ENCODE assay signal across 9 cellular contexts in the genomic region with DNA sequence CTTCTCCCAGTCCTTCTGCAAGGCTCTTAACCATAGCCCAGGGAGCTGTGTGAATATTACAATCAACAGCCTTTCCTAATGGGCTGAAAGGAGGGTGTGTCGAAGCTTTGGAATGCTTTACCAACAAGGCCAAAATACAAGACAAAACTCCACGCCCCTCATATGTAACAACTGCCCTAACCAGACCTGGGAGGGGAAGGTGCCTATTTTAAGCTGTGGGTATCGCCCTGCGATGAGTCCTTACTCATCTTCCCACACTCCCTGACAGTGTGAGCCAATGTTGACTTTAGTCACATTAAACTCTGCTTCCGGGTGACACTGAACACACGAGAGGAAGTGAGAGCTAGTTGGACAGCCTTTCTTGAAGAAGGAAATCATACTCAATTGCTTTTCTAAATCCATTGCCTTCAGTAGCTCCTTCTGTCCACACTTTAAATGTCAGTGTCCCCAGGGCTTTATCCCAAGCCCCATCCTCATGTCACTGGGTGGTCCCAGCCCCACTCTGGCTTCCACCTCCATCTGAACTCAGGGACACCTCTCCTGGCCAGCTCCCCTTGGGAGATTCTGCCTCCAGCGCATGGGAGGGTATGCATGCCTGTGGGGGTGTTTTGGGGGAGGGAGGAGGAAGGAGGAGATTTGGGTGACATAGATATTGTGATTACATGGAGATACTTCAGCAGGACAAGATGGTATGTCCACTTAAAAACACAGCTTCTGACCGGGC. TPM values are rescaled to one million over a fixed set of nuclear protein-coding genes. Genes with fewer than 3 reads are reported as not detected.
DNase-seq lines count a peak whose midpoint lies in the region; ATAC-seq and TF ChIP-seq lines count a peak whose summit lies in the region.
"Had no signal": no experiment of that assay in that cellular context is flagged by ENCODE, and none has a peak within 500 bp of the region (broad histone marks: within the 10 kb centered on the region; RNA-seq: fewer than 3 reads in every experiment).

No MANE protein-coding gene starts in this region.

- no peak overlapping the region for H3K27ac ChIP-seq in right atrium auricular region
- peak overlapping the region; percentile 56 for H3K27ac ChIP-seq in hepatocyte
- H3K27ac ChIP-seq in upper lobe of right lung = no peak overlapping the region
- H3K27ac ChIP-seq in neural progenitor cell = no peak overlapping the region
- no peak overlapping the region for H3K27ac ChIP-seq in effector memory CD4-positive, alpha-beta T cell (ENCODE audit: insufficient read depth, low read length, poor library complexity, severe bottlenecking)

- H3K79me2 ChIP-seq in hepatocyte (no peaks in the 10 kb centered on the region), neural progenitor cell (ENCODE audit: low read depth) (no peaks in the 10 kb centered on the region)

- no peak overlapping the region for H3K27ac Mint-ChIP-seq in neural progenitor cell

- H3K36me3 ChIP-seq in right atrium auricular region (no peaks in the 10 kb centered on the region), hepatocyte (replicated peaks; ENCODE audit: insufficient read depth, low read depth) (no peaks in the 10 kb centered on the region), upper lobe of right lung (no peaks in the 10 kb centered on the region), neural progenitor cell (no peaks in the 10 kb centered on the region)
- H3K36me3 ChIP-seq in effector memory CD4-positive, alpha-beta T cell (ENCODE audit: control insufficient read depth, insufficient read depth, low read length) = no peaks in the 10 kb centered on the region

- ATAC-seq in Right ventricle myocardium superior (ENCODE audit: poor library complexity) (peak; percentile 48), upper lobe of right lung (peak; percentile 92)

- H4K20me1 ChIP-seq in hepatocyte (ENCODE audit: insufficient read depth, poor library complexity, severe bottlenecking) = no peaks in the 10 kb centered on the region
- H4K20me1 ChIP-seq in neural progenitor cell (ENCODE audit: low read depth) = no peaks in the 10 kb centered on the region

- H3K4me1 Mint-ChIP-seq in neural progenitor cell = peaks cover 12% of the 10 kb centered on the region

- H3F3A ChIP-seq in neural progenitor cell (ENCODE audit: low read depth) = no peaks in the 10 kb centered on the region

- H3K4me3 Mint-ChIP-seq in neural progenitor cell = no peak overlapping the region

- H3K27me3 ChIP-seq in right atrium auricular region = no peaks in the 10 kb centered on the region
- no peaks in the 10 kb centered on the region for H3K27me3 ChIP-seq in hepatocyte
- no peaks in the 10 kb centered on the region for H3K27me3 ChIP-seq in upper lobe of right lung
- no peaks in the 10 kb centered on the region for H3K27me3 ChIP-seq in neural progenitor cell
- H3K27me3 ChIP-seq in effector memory CD4-positive, alpha-beta T cell (replicated peaks; ENCODE audit: control insufficient read depth, insufficient read depth, low read length, poor library complexity, severe bottlenecking) = no peaks in the 10 kb centered on the region

- intact Hi-C loops in Right ventricle myocardium superior (cut with DNase I) (no loop called here), upper lobe of right lung (cut with DNase I) (no loop called here)

- H3K9me3 ChIP-seq in right atrium auricular region = no peaks in the 10 kb centered on the region
- H3K9me3 ChIP-seq in hepatocyte (ENCODE audit: low read depth) = no peaks in the 10 kb centered on the region
- no peaks in the 10 kb centered on the region for H3K9me3 ChIP-seq in upper lobe of right lung
- no peaks in the 10 kb centered on the region for H3K9me3 ChIP-seq in neural progenitor cell (ENCODE audit: low read depth)
- no peaks in the 10 kb centered on the region for H3K9me3 ChIP-seq in effector memory CD4-positive, alpha-beta T cell (ENCODE audit: control insufficient read depth, low read length)

- H3K9ac ChIP-seq in neural progenitor cell = no peak overlapping the region

- WGBS in hepatocyte (ENCODE audit: low lambda C conversion rate, missing lambda C conversion rate) = 84% methylated on average over 8 of the region's 8 CpGs

- H3K27me3 Mint-ChIP-seq in neural progenitor cell (ENCODE audit: insufficient read depth, low read depth) = no peaks in the 10 kb centered on the region

- no peaks in the 10 kb centered on the region for H3K9me2 ChIP-seq in hepatocyte (replicated peaks; ENCODE audit: insufficient read depth)

- no peaks in the 10 kb centered on the region for H3K9me3 Mint-ChIP-seq in neural progenitor cell

- H3K4me3 ChIP-seq in right atrium auricular region (no peak overlapping the region), hepatocyte (no peak overlapping the region), upper lobe of right lung (no peak overlapping the region), neural progenitor cell (no peak overlapping the region)
- H3K4me3 ChIP-seq in effector memory CD4-positive, alpha-beta T cell (ENCODE audit: insufficient read depth, low read depth, low read length, poor library complexity, severe bottlenecking) = no peak overlapping the region

- no peak overlapping the region for H3K4me2 ChIP-seq in hepatocyte
- no peak overlapping the region for H3K4me2 ChIP-seq in neural progenitor cell

- peaks cover 2% of the 10 kb centered on the region for H3K36me3 Mint-ChIP-seq in neural progenitor cell

- TF ChIP-seq CTCF in right atrium auricular region (IDR thresholded peaks at IDR 0.05) (no peak), hepatocyte (IDR thresholded peaks at IDR 0.05; ENCODE audit: poor library complexity) (no peak), upper lobe of right lung (IDR thresholded peaks at IDR 0.05) (no peak), neural progenitor cell (IDR thresholded peaks at IDR 0.05) (no peak)

- H2AFZ ChIP-seq in hepatocyte (no peak overlapping the region), neural progenitor cell (replicated peaks) (no peak overlapping the region)

- H3K4me1 ChIP-seq in right atrium auricular region (no peaks in the 10 kb centered on the region), hepatocyte (ENCODE audit: insufficient read depth) (no peaks in the 10 kb centered on the region), upper lobe of right lung (peaks cover 9% of the 10 kb centered on the region), neural progenitor cell (peaks cover 6% of the 10 kb centered on the region)
- no peaks in the 10 kb centered on the region for H3K4me1 ChIP-seq in effector memory CD4-positive, alpha-beta T cell (ENCODE audit: control insufficient read depth, insufficient read depth, low read length, poor library complexity, severe bottlenecking)

- no peak for DNase-seq in Right ventricle myocardium superior
- DNase-seq in right atrium auricular region (ENCODE audit: low spot score) = no peak
- DNase-seq in RPMI7951 (ENCODE audit: low read depth) = peak; percentile 40
- no peak for DNase-seq in hepatocyte (ENCODE audit: low spot score)
- DNase-seq in upper lobe of right lung = no peak
- no peak for DNase-seq in neural progenitor cell (ENCODE audit: low spot score)
- DNase-seq in effector memory CD4-positive, alpha-beta T cell = no peak
- DNase-seq in NCI-H345 (lab: John Stamatoyannopoulos, UW) = no peak
- DNase-seq: NCI-H1092 treated with DMSO at 0.1 percent for 48 hours had no signal

RNA-seq across cellular contexts. Expression of gene TBC1D9B, which starts 6.5 kb away (rescaled TPM):
- total RNA-seq in Right ventricle myocardium superior (29.6 TPM), right atrium auricular region (10 to 100 TPM; 33.5 to 57.7 TPM), hepatocyte (66.9 and 77.0 TPM in 2 replicates), upper lobe of right lung (92.4 TPM), neural progenitor cell (ENCODE audit: low replicate concordance) (26.7 and 60.1 TPM in 2 replicates)
- total RNA-seq in RPMI7951 (2014; rRNA removed; shearing (Covaris generic)) = 22.0 and 25.8 TPM in 2 replicates
- 94.0 and 97.3 TPM in 2 replicates for polyA plus RNA-seq in hepatocyte

RNA-seq across cellular contexts. Expression of gene MRNIP, which starts 55.6 kb away (rescaled TPM):
- total RNA-seq in Right ventricle myocardium superior (12.1 TPM), right atrium auricular region (10 to 100 TPM; 12.5 to 20.3 TPM), hepatocyte (11.2 and 21.2 TPM in 2 replicates), upper lobe of right lung (25.4 TPM), neural progenitor cell (ENCODE audit: low replicate concordance) (68.5 and 73.5 TPM in 2 replicates)
- 8.8 and 9.3 TPM in 2 replicates for total RNA-seq in RPMI7951 (2014; rRNA removed; shearing (Covaris generic))
- polyA plus RNA-seq in hepatocyte = 28.5 and 51.6 TPM in 2 replicates
